In the genomic region with DNA sequence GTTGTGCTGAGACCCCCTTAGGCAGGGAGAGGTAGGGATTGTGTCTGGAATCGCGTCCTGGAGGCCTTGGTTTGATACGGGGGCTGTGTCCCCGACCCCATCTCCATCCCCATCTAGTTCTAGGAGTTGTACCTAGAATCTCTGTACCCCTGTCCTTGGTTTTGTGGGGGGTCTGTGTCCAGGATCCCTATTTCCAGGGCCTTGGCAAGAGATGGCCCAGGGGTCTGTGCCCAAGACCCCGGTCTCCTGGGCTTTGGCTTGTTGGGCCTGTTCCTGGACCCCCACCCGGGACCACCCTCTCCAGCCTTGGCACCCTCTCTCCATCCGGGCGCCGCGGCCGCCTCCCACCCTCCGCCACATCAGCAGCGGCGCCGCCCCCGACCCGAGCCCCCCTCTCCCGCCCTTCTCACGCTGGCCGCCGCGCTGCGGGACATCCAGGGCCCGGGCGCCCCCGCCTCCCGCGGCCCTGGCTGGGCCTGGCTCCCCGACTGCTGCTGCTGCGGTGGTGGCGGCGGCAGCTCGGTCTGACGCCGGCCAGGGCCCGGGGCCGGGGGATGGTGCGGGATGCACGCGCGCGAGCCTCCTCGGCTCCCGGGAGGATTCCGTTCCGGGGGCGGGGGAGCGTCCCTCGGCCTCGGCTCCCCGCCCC, we compare ENCODE assay signal across 8 cellular contexts. TPM values are rescaled to one million over a fixed set of nuclear protein-coding genes. Genes with fewer than 3 reads are reported as not detected.
DNase-seq lines count a peak whose midpoint lies in the region; ATAC-seq and TF ChIP-seq lines count a peak whose summit lies in the region.

NUMBL (minus strand) TSS at position 602 of the 649 bp plus-strand sequence; CDS start at position 434, 168 bp downstream.

- H3K4me3 ChIP-seq in CD4-positive, CD25-positive, alpha-beta regulatory T cell (ENCODE audit: low read depth, low read length), result no peak within 1 kb of the TSS
- H3K4me3 ChIP-seq in HL-60 (replicated peaks; ENCODE audit: insufficient read depth, low read length), result peak within 1 kb of the TSS; percentile 56
- H3K4me3 ChIP-seq in lower leg skin (ENCODE audit: low read depth, poor library complexity, severe bottlenecking), result peak within 1 kb of the TSS; percentile 64
- H3K4me3 ChIP-seq in thymus (ENCODE audit: low read length), result peak within 1 kb of the TSS; percentile 64

- no peak for DNase-seq in CD4-positive, CD25-positive, alpha-beta regulatory T cell
- DNase-seq in HL-60 (ENCODE audit: low read depth in 1 of 2, low spot score in 1 of 2) (no peak), MCF 10A (ENCODE audit: unreplicated experiment) (no peak), lower leg skin (ENCODE audit: low spot score in 2 of 2) (no peak), NCI-H526 treated with DMSO at 0.1 percent for 48 hours (lab: John Stamatoyannopoulos, UW) (no peak)

- peaks cover 12% of the 10 kb centered on the region for H3K36me3 Mint-ChIP-seq in CD4-positive, CD25-positive, alpha-beta regulatory T cell
- peaks cover 13% of the 10 kb centered on the region for H3K36me3 Mint-ChIP-seq in MCF 10A (ENCODE audit: insufficient read depth, unreplicated experiment)

- WGBS in lower leg skin, 2 donors, result 4 to 7% methylated on average over 28 to 31 of the region's 51 CpGs
- 7% methylated on average over 51 of the region's 51 CpGs for WGBS in thymus

- peak within 1 kb of the TSS; percentile 89 to 93 (median 91) for H3K4me3 Mint-ChIP-seq in CD4-positive, CD25-positive, alpha-beta regulatory T cell
- H3K4me3 Mint-ChIP-seq in MCF 10A (ENCODE audit: unreplicated experiment), result no peak within 1 kb of the TSS

- no TSS peak for BruUV-seq in MCF 10A (replicated peaks; lab: Mats Ljungman, UMichigan)

- intact Hi-C loops in MCF 10A (cut with micrococcal nuclease), result loop anchor here (1.0 kb wide), 1 partner anchor 25 kb away; no protein-coding TSS in a partner anchor
- intact Hi-C loops in lower leg skin (cut with DNase I; ENCODE audit: low total_unique reads), result no loop called here

- POLR2A ChIA-PET in MCF 10A (lab: Yijun Ruan, JAX), result interaction anchor here (0.8 to 2.0 kb wide), 16 partner anchors 12 to 247 kb away, joined by 3 to 21 read pairs (median 4); partner anchors contain the start of genes ACTMAP, COQ8B, ITPKC and RAB4B

- no peak for TF ChIP-seq POLR2A in lower leg skin (IDR thresholded peaks at IDR 0.05)
- TF ChIP-seq POLR2A in GM18505 (IDR thresholded peaks at IDR 0.05; ENCODE audit: borderline replicate concordance, extremely low read depth, insufficient read depth, insufficient read length), result no peak

- H3K4me1 ChIP-seq in CD4-positive, CD25-positive, alpha-beta regulatory T cell (ENCODE audit: control insufficient read depth, insufficient read depth, low read length, poor library complexity, severe bottlenecking), result peaks cover 12% of the 10 kb centered on the region
- peaks cover 12% of the 10 kb centered on the region for H3K4me1 ChIP-seq in thymus (ENCODE audit: control insufficient read depth, insufficient read depth, low read length)

- H3K9me3 Mint-ChIP-seq in CD4-positive, CD25-positive, alpha-beta regulatory T cell, result no peaks in the 10 kb centered on the region
- H3K9me3 Mint-ChIP-seq in MCF 10A (ENCODE audit: unreplicated experiment), result no peaks in the 10 kb centered on the region

- H3K36me3 ChIP-seq in CD4-positive, CD25-positive, alpha-beta regulatory T cell (ENCODE audit: control insufficient read depth, insufficient read depth, low read length), result peaks cover 4% of the 10 kb centered on the region
- peaks cover 20% of the 10 kb centered on the region for H3K36me3 ChIP-seq in thymus (ENCODE audit: control insufficient read depth, insufficient read depth)

- TF ChIP-seq CTCF in HL-60 (IDR thresholded peaks at IDR 0.05; ENCODE audit: insufficient read depth, low read length) (no peak), MCF 10A (IDR thresholded peaks at IDR 0.05; ENCODE audit: unreplicated experiment) (no peak), lower leg skin (IDR thresholded peaks at IDR 0.05) (no peak)

- peaks cover 0 to 5% (median 3%) of the 10 kb centered on the region in 4 donors for H3K4me1 Mint-ChIP-seq in CD4-positive, CD25-positive, alpha-beta regulatory T cell
- H3K4me1 Mint-ChIP-seq in MCF 10A (ENCODE audit: insufficient read depth, unreplicated experiment), result peaks cover 14% of the 10 kb centered on the region

- no peaks in the 10 kb centered on the region for H3K9me3 ChIP-seq in CD4-positive, CD25-positive, alpha-beta regulatory T cell (ENCODE audit: control insufficient read depth in 2 of 2, low read length in 2 of 2)
- no peaks in the 10 kb centered on the region for H3K9me3 ChIP-seq in thymus (ENCODE audit: control insufficient read depth)

- ATAC-seq in CD4-positive, CD25-positive, alpha-beta regulatory T cell (ENCODE audit: low read depth in 2 of 2), result peak in 1 of 2 donors; percentile 29
- no peak for ATAC-seq in HG03571 (IDR thresholded peaks at IDR 0.05; ENCODE audit: unreplicated experiment)
- ATAC-seq in GM18505 (IDR thresholded peaks at IDR 0.05; ENCODE audit: unreplicated experiment), result no peak

- peak within 1 kb of the TSS; percentile 44 for H3K27ac ChIP-seq in CD4-positive, CD25-positive, alpha-beta regulatory T cell (ENCODE audit: insufficient read depth, low read length, poor library complexity, severe bottlenecking)
- H3K27ac ChIP-seq in HL-60 (replicated peaks) (peak within 1 kb of the TSS; percentile 91), thymus (ENCODE audit: low read depth) (peak within 1 kb of the TSS; percentile 55)

- H3K27me3 ChIP-seq in CD4-positive, CD25-positive, alpha-beta regulatory T cell (ENCODE audit: control insufficient read depth, insufficient read depth, low read length), result no peaks in the 10 kb centered on the region
- H3K27me3 ChIP-seq in HL-60 (ENCODE audit: insufficient read depth, poor library complexity, severe bottlenecking) (no peaks in the 10 kb centered on the region), thymus (ENCODE audit: control insufficient read depth, insufficient read depth) (no peaks in the 10 kb centered on the region)

- CTCF ChIA-PET in MCF 10A (lab: Yijun Ruan, JAX), result interaction anchor here (1.1 kb wide), 1 partner anchor 17 kb away, joined by 3 read pairs; no protein-coding TSS in a partner anchor

- H3K27me3 Mint-ChIP-seq in CD4-positive, CD25-positive, alpha-beta regulatory T cell, result no peaks in the 10 kb centered on the region
- H3K27me3 Mint-ChIP-seq in MCF 10A (ENCODE audit: insufficient read depth, unreplicated experiment), result no peaks in the 10 kb centered on the region

- peak within 1 kb of the TSS; percentile 65 to 96 (median 92) for H3K27ac Mint-ChIP-seq in CD4-positive, CD25-positive, alpha-beta regulatory T cell
- peak within 1 kb of the TSS; percentile 90 for H3K27ac Mint-ChIP-seq in MCF 10A (ENCODE audit: low read depth, unreplicated experiment)

RNA-seq across cellular contexts. Expression of gene NUMBL, which starts in this region (rescaled TPM):
- 10.4 TPM for total RNA-seq in CD4-positive, CD25-positive, alpha-beta regulatory T cell
- 1 to 10 TPM in 1 of 4 donors, under 1 TPM in 3; 0.17 to 1.3 (median 0.43) TPM for polyA plus RNA-seq in CD4-positive, CD25-positive, alpha-beta regulatory T cell
- total RNA-seq in MCF 10A (2022) (18.4 and 21.1 TPM in 2 replicates), lower leg skin (10 to 100 TPM; 11.2 to 45.8 (median 36.0) TPM)
- 15.3 TPM for polyA plus RNA-seq in thymus
